Comparison of ENCODE assay signal across 2 cellular contexts in genomic region chr19:1474011-1474764, GRCh38.
TF ChIP-seq lines count a peak whose summit lies in the region.

No MANE protein-coding gene starts in this region.

TF ChIP-seq in SK-N-SH, 30 proteins besides CTCF, POLR2A, EP300 and RAD21 (continued from another document):
- TF ChIP-seq CHD2 (IDR thresholded peaks at IDR 0.05; ENCODE audit: low read length, partially characterized antibody) (no peak), RFX5 (IDR thresholded peaks at IDR 0.05; ENCODE audit: low read length) (no peak), MEF2A (IDR thresholded peaks at IDR 0.05; ENCODE audit: borderline replicate concordance, low read depth) (no peak), RXRA (IDR thresholded peaks at IDR 0.05; ENCODE audit: borderline replicate concordance, low read depth) (no peak)

TF ChIP-seq in SK-N-SH treated with all-trans-retinoic acid at 6 μM for 48 hours, 23 proteins besides CTCF, POLR2A, EP300 and RAD21 (continued from another document):
- no peak for TF ChIP-seq PATZ1 (CRISPR knock-in tag; IDR thresholded peaks at IDR 0.05; ENCODE audit: borderline replicate concordance)
- TF ChIP-seq ISL1 (CRISPR knock-in tag; IDR thresholded peaks at IDR 0.05), result no peak
- no peak for TF ChIP-seq TSHZ2 (CRISPR knock-in tag; IDR thresholded peaks at IDR 0.05)
- no peak for TF ChIP-seq ESRRG (CRISPR knock-in tag; IDR thresholded peaks at IDR 0.05)
- TF ChIP-seq GLIS3 (CRISPR knock-in tag; IDR thresholded peaks at IDR 0.05), result no peak
- TF ChIP-seq ZNF70 (CRISPR knock-in tag; IDR thresholded peaks at IDR 0.05), result no peak
- TF ChIP-seq BACH2 (CRISPR knock-in tag; IDR thresholded peaks at IDR 0.05; ENCODE audit: borderline replicate concordance), result no peak
- no peak for TF ChIP-seq ZFP3 (CRISPR knock-in tag; IDR thresholded peaks at IDR 0.05)
- no peak for TF ChIP-seq ZNF565 (CRISPR knock-in tag; conservative IDR thresholded peaks at IDR 0.05; ENCODE audit: low read depth)
- TF ChIP-seq PPARA (CRISPR knock-in tag; IDR thresholded peaks at IDR 0.05; ENCODE audit: borderline replicate concordance), result no peak
